ENCODE assay signal across 24 cellular contexts in the genomic region with DNA sequence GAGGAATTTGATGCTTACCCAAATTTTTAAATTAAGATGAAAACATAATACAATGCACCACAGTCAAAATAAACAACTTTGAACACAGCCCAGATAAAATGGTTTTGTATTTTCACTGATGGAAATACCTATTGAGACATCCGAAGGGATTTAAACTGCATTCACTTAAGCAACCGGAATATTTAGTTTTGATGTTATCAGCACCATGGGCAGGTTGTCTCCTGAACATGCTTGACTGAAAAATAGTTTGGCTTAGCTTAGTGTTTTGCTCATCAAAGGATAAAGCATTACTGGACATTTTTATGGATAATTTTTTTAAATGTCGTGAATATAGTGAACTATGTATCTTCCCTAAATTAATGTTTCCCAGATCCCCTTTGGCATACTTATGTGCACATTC.
"Had no signal": no experiment of that assay in that cellular context is flagged by ENCODE, and none has a peak within 500 bp of the region (broad histone marks: within the 10 kb centered on the region; RNA-seq: fewer than 3 reads in every experiment).

No MANE protein-coding gene starts in this region.

- H3K9me3 Mint-ChIP-seq: activated B cell treated with CpG ODN at 0.5 μM for 24 hours; activated CD4-positive, alpha-beta T cell treated with anti-CD3 and anti-CD28 coated beads, Interleukin-2, amount 10 ng/mL, durations not matched to agents 24 days and 14 days; activated T-cell treated with anti-CD3 and anti-CD28 coated beads, Interleukin-2, amount 50 U/mL, for 4 hours had no signal

- H3K4me1 Mint-ChIP-seq: activated B cell treated with CpG ODN at 0.5 μM for 24 hours; activated CD4-positive, alpha-beta T cell treated with anti-CD3 and anti-CD28 coated beads, Interleukin-2, amount 10 ng/mL, durations not matched to agents 24 days and 14 days; activated naive CD8-positive, alpha-beta T cell treated with anti-CD3 and anti-CD28 coated beads, Interleukin-2, amount 50 U/mL, for 24 hours; T-cell had no signal

- ATAC-seq: activated naive CD4-positive, alpha-beta T cell treated with anti-CD3 and anti-CD28 coated beads, Interleukin-2, amount 50 U/mL, for 72 hours; activated naive CD8-positive, alpha-beta T cell treated with anti-CD3 and anti-CD28 coated beads, Interleukin-2, amount 50 U/mL, for 24 hours; activated T-cell treated with anti-CD3 and anti-CD28 coated beads, Interleukin-2, amount 50 U/mL, for 4 hours; Right ventricle myocardium inferior; T-cell had no signal

- H3K27ac ChIP-seq: SK-N-MC had no signal

- H3K4me3 ChIP-seq: SK-N-MC had no signal

- H3K27ac Mint-ChIP-seq: activated B cell treated with CpG ODN at 0.5 μM for 24 hours; activated CD4-positive, alpha-beta T cell treated with anti-CD3 and anti-CD28 coated beads, Interleukin-2, amount 10 ng/mL, durations not matched to agents 24 days and 14 days; activated naive CD4-positive, alpha-beta T cell treated with anti-CD3 and anti-CD28 coated beads, Interleukin-2, amount 50 U/mL, for 72 hours; activated naive CD8-positive, alpha-beta T cell treated with anti-CD3 and anti-CD28 coated beads, Interleukin-2, amount 50 U/mL, for 24 hours; T-cell had no signal

- H3K4me3 Mint-ChIP-seq: activated B cell treated with CpG ODN at 0.5 μM for 24 hours; activated CD4-positive, alpha-beta T cell treated with anti-CD3 and anti-CD28 coated beads, Interleukin-2, amount 10 ng/mL, durations not matched to agents 24 days and 14 days; activated naive CD8-positive, alpha-beta T cell treated with anti-CD3 and anti-CD28 coated beads, Interleukin-2, amount 50 U/mL, for 24 hours; activated T-cell treated with anti-CD3 and anti-CD28 coated beads, Interleukin-2, amount 50 U/mL, for 4 hours; T-cell had no signal

- H3K27me3 Mint-ChIP-seq: activated B cell treated with CpG ODN at 0.5 μM for 24 hours; activated naive CD8-positive, alpha-beta T cell treated with anti-CD3 and anti-CD28 coated beads, Interleukin-2, amount 50 U/mL, for 24 hours; T-cell had no signal

- DNase-seq: activated B cell treated with CpG ODN at 0.5 μM for 24 hours; activated CD4-positive, alpha-beta T cell treated with anti-CD3 and anti-CD28 coated beads for 1 hour; activated CD4-positive, alpha-beta T cell treated with anti-CD3 and anti-CD28 coated beads, Interleukin-2, amount 10 ng/mL, durations not matched to agents 24 days and 14 days; activated CD4-positive, alpha-beta T cell treated with anti-CD3 and anti-CD28 coated beads, Interleukin-2, amount 50 U/mL, for 48 hours; activated CD8-positive, alpha-beta memory T cell treated with anti-CD3 and anti-CD28 coated beads for 24 hours; activated effector memory CD4-positive, alpha-beta T cell treated with anti-CD3 and anti-CD28 coated beads, Interleukin-2, amount 50 U/mL, for 16 hours; activated naive CD4-positive, alpha-beta T cell treated with Interleukin-2 at 50 U/mL for 16 hours; activated naive CD8-positive, alpha-beta T cell treated with anti-CD3 and anti-CD28 coated beads, Interleukin-2, amount 50 U/mL, for 24 hours; activated T-cell treated with anti-CD3 and anti-CD28 coated beads, Interleukin-2, amount 50 U/mL, for 4 hours; anterior cingulate cortex; NCI-H1048; NCI-H146; NCI-H187 treated with DMSO at 0.1 percent for 48 hours; NCI-H2081 treated with DMSO at 0.1 percent for 48 hours; NCI-H446; NCI-H524; T-cell; T-helper 2 cell; T1000 had no signal

- H3K36me3 Mint-ChIP-seq: T-cell had no signal

- FAIRE-seq: bronchial epithelial cell, TTC549 had no signal
